ENCODE assay signal across 2 cellular contexts in the genomic region with DNA sequence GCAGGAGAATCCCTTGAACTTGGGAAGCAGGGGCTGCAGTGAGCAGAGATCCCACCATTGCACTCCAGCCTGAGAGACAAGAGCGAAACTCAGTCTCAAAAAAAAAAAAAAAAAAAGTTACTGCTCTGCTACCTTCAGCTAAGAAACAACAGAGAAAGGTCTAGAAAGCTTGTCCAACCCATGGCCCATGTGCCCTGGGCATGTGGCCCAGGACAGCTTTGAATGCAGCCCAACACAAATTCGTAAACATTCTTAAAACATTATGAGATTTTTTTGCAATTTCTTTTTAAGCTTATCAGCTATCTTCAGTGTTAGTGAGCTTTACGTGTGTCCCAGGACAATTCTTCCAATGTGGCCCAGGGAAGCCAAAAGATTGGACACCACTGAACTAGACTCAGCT.
TF ChIP-seq lines count a peak whose summit lies in the region.

No MANE protein-coding gene starts in this region.

TF ChIP-seq in GM23338, 12 proteins besides CTCF, POLR2A, EP300 and RAD21:
- no peak for TF ChIP-seq NANOG (IDR thresholded peaks at IDR 0.05; ENCODE audit: borderline replicate concordance)

TF ChIP-seq in H1, 55 proteins besides CTCF, POLR2A, EP300 and RAD21:
- no peak for TF ChIP-seq CREB1 (IDR thresholded peaks at IDR 0.05)
- TF ChIP-seq EZH2 (IDR thresholded peaks at IDR 0.05; ENCODE audit: low read depth, low read length, severe bottlenecking): no peak
